9 cellular contexts compared by ENCODE assay signal in the genomic region with DNA sequence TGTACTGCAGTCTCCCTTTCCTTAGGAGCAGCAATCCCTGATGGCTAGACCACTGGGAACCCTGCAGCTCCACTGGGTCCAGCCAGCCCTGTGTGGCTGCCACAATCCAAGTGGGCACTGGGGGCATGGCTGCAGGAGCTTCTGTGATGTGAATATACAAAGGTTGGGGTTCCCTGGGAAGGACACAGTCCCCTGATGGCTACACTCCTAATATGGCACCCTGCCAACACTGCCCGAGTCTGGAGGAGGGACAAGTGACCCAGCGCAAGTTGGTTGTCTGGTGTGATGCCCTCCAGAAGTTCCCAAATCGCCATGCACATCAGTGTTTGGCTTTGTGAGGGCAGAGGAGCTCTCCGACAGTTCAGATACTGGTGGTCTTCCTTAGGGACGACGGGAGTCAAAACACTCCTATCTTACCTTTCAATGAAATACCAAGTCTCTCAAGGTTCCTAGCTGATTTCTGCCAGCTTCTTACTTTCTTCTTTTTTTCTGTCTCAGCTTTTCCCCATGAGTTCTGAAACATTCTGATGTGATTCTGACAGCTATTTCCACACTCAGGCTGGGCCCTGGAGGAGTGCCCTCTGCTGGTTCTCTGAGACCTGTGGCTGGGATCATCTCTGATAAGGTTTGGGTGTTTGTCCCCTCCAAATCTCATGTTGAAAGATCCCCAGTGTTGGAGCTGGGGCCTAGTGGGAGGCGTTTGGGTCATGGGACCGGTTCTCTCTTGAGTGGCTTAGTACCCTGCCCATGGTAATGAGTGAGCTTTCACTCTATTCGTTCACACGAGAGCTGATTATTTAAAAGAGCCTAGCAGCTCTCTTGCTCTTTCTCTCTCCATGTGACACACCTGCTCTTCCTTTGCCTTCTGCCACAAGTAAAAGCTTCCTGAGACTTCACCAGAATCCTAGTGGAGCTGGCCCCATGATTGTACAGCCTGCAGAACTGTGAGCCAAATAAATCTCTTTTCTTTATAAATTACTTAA. TPM values are rescaled to one million over a fixed set of nuclear protein-coding genes. Genes with fewer than 3 reads are reported as not detected.
DNase-seq lines count a peak whose midpoint lies in the region; ATAC-seq and TF ChIP-seq lines count a peak whose summit lies in the region.
"Had no signal": no experiment of that assay in that cellular context is flagged by ENCODE, and none has a peak within 500 bp of the region (broad histone marks: within the 10 kb centered on the region; RNA-seq: fewer than 3 reads in every experiment).

No MANE protein-coding gene starts in this region.

- no peak for TF ChIP-seq CTCF in glutamatergic neuron (IDR thresholded peaks at IDR 0.05; ENCODE audit: partially characterized antibody, unreplicated experiment)
- peak; percentile 33 for TF ChIP-seq CTCF in thoracic aorta (IDR thresholded peaks at IDR 0.05)

- H3K27ac ChIP-seq in thoracic aorta, result no peak overlapping the region

- peaks cover 14% of the 10 kb centered on the region for H3K27me3 Mint-ChIP-seq in activated CD8-positive, alpha-beta memory T cell treated with anti-CD3 and anti-CD28 coated beads, Interleukin-2, amount 10 ng/mL, durations not matched to agents 7 days and 5 days
- peaks cover 3% of the 10 kb centered on the region for H3K27me3 Mint-ChIP-seq in glutamatergic neuron (ENCODE audit: unreplicated experiment)
- H3K27me3 Mint-ChIP-seq in activated T-helper 17 cell treated with anti-CD3 and anti-CD28 coated beads, Interleukin-2, amount 50 U/mL, for 72 hours, result peaks cover 9% of the 10 kb centered on the region

- no peaks in the 10 kb centered on the region for H3K4me1 ChIP-seq in thoracic aorta (ENCODE audit: control insufficient read depth in 1 of 2, low read depth in 2 of 2)

- no peak overlapping the region for H3K27ac Mint-ChIP-seq in activated CD8-positive, alpha-beta memory T cell treated with anti-CD3 and anti-CD28 coated beads, Interleukin-2, amount 10 ng/mL, durations not matched to agents 7 days and 5 days
- no peak overlapping the region for H3K27ac Mint-ChIP-seq in glutamatergic neuron (ENCODE audit: unreplicated experiment)
- H3K27ac Mint-ChIP-seq in activated T-helper 17 cell treated with anti-CD3 and anti-CD28 coated beads, Interleukin-2, amount 50 U/mL, for 72 hours, result no peak overlapping the region
- H3K27ac Mint-ChIP-seq: memory B cell had no signal

- no peaks in the 10 kb centered on the region for H3K36me3 ChIP-seq in thoracic aorta

- peaks cover 5% of the 10 kb centered on the region for H3K9me3 Mint-ChIP-seq in activated CD8-positive, alpha-beta memory T cell treated with anti-CD3 and anti-CD28 coated beads, Interleukin-2, amount 10 ng/mL, durations not matched to agents 7 days and 5 days (ENCODE audit: low read depth)
- peaks cover 1% of the 10 kb centered on the region for H3K9me3 Mint-ChIP-seq in glutamatergic neuron (ENCODE audit: unreplicated experiment)
- no peaks in the 10 kb centered on the region for H3K9me3 Mint-ChIP-seq in activated T-helper 17 cell treated with anti-CD3 and anti-CD28 coated beads, Interleukin-2, amount 50 U/mL, for 72 hours

- H3K4me3 Mint-ChIP-seq in activated CD8-positive, alpha-beta memory T cell treated with anti-CD3 and anti-CD28 coated beads, Interleukin-2, amount 10 ng/mL, durations not matched to agents 7 days and 5 days, result no peak overlapping the region
- no peak overlapping the region for H3K4me3 Mint-ChIP-seq in glutamatergic neuron (ENCODE audit: unreplicated experiment)
- H3K4me3 Mint-ChIP-seq in activated T-helper 17 cell treated with anti-CD3 and anti-CD28 coated beads, Interleukin-2, amount 50 U/mL, for 72 hours, result no peak overlapping the region
- H3K4me3 Mint-ChIP-seq: memory B cell had no signal

- no peak overlapping the region for H3K4me3 ChIP-seq in thoracic aorta

- peak; percentile 47 for DNase-seq in activated CD8-positive, alpha-beta memory T cell treated with anti-CD3 and anti-CD28 coated beads, Interleukin-2, amount 10 ng/mL, durations not matched to agents 7 days and 5 days
- DNase-seq in activated CD8-positive, alpha-beta memory T cell treated with anti-CD3 and anti-CD28 coated beads, Interleukin-2, amount 50 U/mL, for 4 hours, result no peak
- DNase-seq in RKO (ENCODE audit: low spot score), result peak; percentile 6
- DNase-seq in glutamatergic neuron, result peak; percentile 29
- no peak for DNase-seq in thoracic aorta (ENCODE audit: low spot score)
- DNase-seq in NCI-H69 (lab: John Stamatoyannopoulos, UW), result no peak

- CTCF ChIA-PET in activated CD8-positive, alpha-beta memory T cell treated with anti-CD3 and anti-CD28 coated beads, Interleukin-2, amount 10 ng/mL, durations not matched to agents 7 days and 5 days (lab: Charles Lee), result interaction anchor here (0.9 to 5.5 kb wide), 12 partner anchors 8 to 112 kb away, joined by 3 to 76 read pairs (median 5); a partner anchor contains a TSS

- peaks cover 2% of the 10 kb centered on the region for H3K36me3 Mint-ChIP-seq in activated CD8-positive, alpha-beta memory T cell treated with anti-CD3 and anti-CD28 coated beads, Interleukin-2, amount 10 ng/mL, durations not matched to agents 7 days and 5 days
- peaks cover 7% of the 10 kb centered on the region for H3K36me3 Mint-ChIP-seq in glutamatergic neuron (ENCODE audit: unreplicated experiment)
- no peaks in the 10 kb centered on the region for H3K36me3 Mint-ChIP-seq in activated T-helper 17 cell treated with anti-CD3 and anti-CD28 coated beads, Interleukin-2, amount 50 U/mL, for 72 hours (ENCODE audit: low read depth)

- H3K4me1 Mint-ChIP-seq in activated CD8-positive, alpha-beta memory T cell treated with anti-CD3 and anti-CD28 coated beads, Interleukin-2, amount 10 ng/mL, durations not matched to agents 7 days and 5 days, result no peaks in the 10 kb centered on the region
- H3K4me1 Mint-ChIP-seq in glutamatergic neuron (ENCODE audit: low read depth, unreplicated experiment), result peaks cover 1% of the 10 kb centered on the region
- no peaks in the 10 kb centered on the region for H3K4me1 Mint-ChIP-seq in activated T-helper 17 cell treated with anti-CD3 and anti-CD28 coated beads, Interleukin-2, amount 50 U/mL, for 72 hours
- H3K4me1 Mint-ChIP-seq: memory B cell had no signal

- no peaks in the 10 kb centered on the region for H3K9me3 ChIP-seq in thoracic aorta

- no peaks in the 10 kb centered on the region for H3K27me3 ChIP-seq in thoracic aorta (replicated peaks; ENCODE audit: insufficient read depth)

- ATAC-seq in activated CD8-positive, alpha-beta memory T cell treated with anti-CD3 and anti-CD28 coated beads, Interleukin-2, amount 10 ng/mL, durations not matched to agents 7 days and 5 days, result no peak
- no peak for ATAC-seq in thoracic aorta (ENCODE audit: insufficient number of reproducible peaks, low FRiP score, low read depth)
- no peak for ATAC-seq in GM21576 (IDR thresholded peaks at IDR 0.05; ENCODE audit: unreplicated experiment)
- ATAC-seq in activated T-helper 17 cell treated with anti-CD3 and anti-CD28 coated beads, Interleukin-2, amount 50 U/mL, for 72 hours (replicated peaks), result no peak

RNA-seq across cellular contexts. Expression of a gene that starts 15.5 kb away (rescaled TPM):
- 10 to 100 TPM; 14.1 to 16.1 TPM for total RNA-seq in activated CD8-positive, alpha-beta memory T cell treated with anti-CD3 and anti-CD28 coated beads, Interleukin-2, amount 10 ng/mL, durations not matched to agents 7 days and 5 days
- total RNA-seq in glutamatergic neuron (ENCODE audit: unreplicated experiment) (not detected), thoracic aorta (1 to 10 TPM in 1 of 2 donors, not detected in 1; 3.2 TPM)
- 1 to 10 TPM in 1 of 2 donors, not detected in 1; 2.6 TPM for total RNA-seq in activated T-helper 17 cell treated with anti-CD3 and anti-CD28 coated beads, Interleukin-2, amount 50 U/mL, for 72 hours

RNA-seq across cellular contexts. Expression of a gene that starts 26.8 kb away (rescaled TPM):
- total RNA-seq in activated CD8-positive, alpha-beta memory T cell treated with anti-CD3 and anti-CD28 coated beads, Interleukin-2, amount 10 ng/mL, durations not matched to agents 7 days and 5 days, result 100 to 1,000 TPM; 300 to 444 TPM
- total RNA-seq in glutamatergic neuron (ENCODE audit: unreplicated experiment), result 1.9 TPM
- 100 to 1,000 TPM in 1 of 2 donors, 10 to 100 TPM in 1; 94.2 to 117 TPM for total RNA-seq in thoracic aorta
- 100 to 1,000 TPM; 159 to 352 TPM for total RNA-seq in activated T-helper 17 cell treated with anti-CD3 and anti-CD28 coated beads, Interleukin-2, amount 50 U/mL, for 72 hours

RNA-seq across cellular contexts. Expression of a gene that starts 39.5 kb away (rescaled TPM):
- total RNA-seq in activated CD8-positive, alpha-beta memory T cell treated with anti-CD3 and anti-CD28 coated beads, Interleukin-2, amount 10 ng/mL, durations not matched to agents 7 days and 5 days, result not detected
- total RNA-seq in glutamatergic neuron (ENCODE audit: unreplicated experiment) (not detected), thoracic aorta (not detected)
- not detected for total RNA-seq in activated T-helper 17 cell treated with anti-CD3 and anti-CD28 coated beads, Interleukin-2, amount 50 U/mL, for 72 hours

Comparison
In these comparisons a context has a peak if more than half of its experiments do, and no peak if none do; other contexts are left out.
1. DNase-seq: peak in activated CD8-positive, alpha-beta memory T cell treated with anti-CD3 and anti-CD28 coated beads, Interleukin-2, amount 10 ng/mL, durations not matched to agents 7 days and 5 days (single experiment), RKO (single experiment) and glutamatergic neuron (single experiment); none in activated CD8-positive, alpha-beta memory T cell treated with anti-CD3 and anti-CD28 coated beads, Interleukin-2, amount 50 U/mL, for 4 hours (single experiment), thoracic aorta (single experiment) and NCI-H69 (single experiment).
2. RNA of a gene that starts 26.8 kb away (total RNA-seq): 300 to 444 TPM in activated CD8-positive, alpha-beta memory T cell treated with anti-CD3 and anti-CD28 coated beads, Interleukin-2, amount 10 ng/mL, durations not matched to agents 7 days and 5 days, 159 to 352 TPM in activated T-helper 17 cell treated with anti-CD3 and anti-CD28 coated beads, Interleukin-2, amount 50 U/mL, for 72 hours and 94.2 to 117 TPM in thoracic aorta; 1.9 TPM in glutamatergic neuron (single experiment); every median in the first group is over 10 times any median in the second.